14 cellular contexts compared by ENCODE assay signal in the genomic region with DNA sequence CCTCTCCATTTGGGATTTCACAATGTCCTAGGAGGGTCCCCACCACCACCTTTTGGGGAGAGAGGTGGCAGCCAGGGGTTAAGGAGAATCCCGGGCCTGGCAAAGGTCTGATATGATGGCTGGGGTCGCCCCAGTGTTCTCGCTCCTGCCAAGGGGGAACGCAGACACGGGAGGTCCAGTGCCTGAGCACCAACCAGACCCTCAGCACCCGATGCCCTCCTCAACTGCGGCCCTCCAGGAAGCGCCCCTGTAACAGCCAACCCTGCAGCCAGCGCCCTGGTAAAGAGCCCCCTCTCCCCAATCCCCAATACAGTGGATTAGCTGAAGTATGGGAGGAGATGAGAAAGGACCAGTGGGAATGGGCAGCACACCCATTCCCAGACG. TPM values are rescaled to one million over a fixed set of nuclear protein-coding genes. Genes with fewer than 3 reads are reported as not detected.
DNase-seq lines count a peak whose midpoint lies in the region; ATAC-seq and TF ChIP-seq lines count a peak whose summit lies in the region.
"Had no signal": no experiment of that assay in that cellular context is flagged by ENCODE, and none has a peak within 500 bp of the region (broad histone marks: within the 10 kb centered on the region; RNA-seq: fewer than 3 reads in every experiment).

No MANE protein-coding gene starts in this region.

- H3K4me1 Mint-ChIP-seq in naive thymus-derived CD8-positive, alpha-beta T cell, result peaks cover 23 to 47% (median 39%) of the 10 kb centered on the region in 4 donors
- H3K4me1 Mint-ChIP-seq in type B pancreatic cell (ENCODE audit: unreplicated experiment), result peaks cover 39% of the 10 kb centered on the region

- no peaks in the 10 kb centered on the region for H3K36me3 Mint-ChIP-seq in naive thymus-derived CD8-positive, alpha-beta T cell
- no peaks in the 10 kb centered on the region for H3K36me3 Mint-ChIP-seq in type B pancreatic cell

- no peaks in the 10 kb centered on the region for H3K9me3 Mint-ChIP-seq in naive thymus-derived CD8-positive, alpha-beta T cell
- H3K9me3 Mint-ChIP-seq in type B pancreatic cell, result no peaks in the 10 kb centered on the region
- H3K9me3 Mint-ChIP-seq: activated T-cell treated with anti-CD3 and anti-CD28 coated beads, Interleukin-2, amount 50 U/mL, for 4 hours had no signal

- no peaks in the 10 kb centered on the region for H3K27me3 ChIP-seq in heart left ventricle
- no peaks in the 10 kb centered on the region for H3K27me3 ChIP-seq in colonic mucosa

- H3K27ac Mint-ChIP-seq in naive thymus-derived CD8-positive, alpha-beta T cell, result peak overlapping the region in 7 of 10 donors; percentile 97 to 100 (median 99)
- peak overlapping the region; percentile 100 for H3K27ac Mint-ChIP-seq in type B pancreatic cell

- in situ Hi-C loops in G401 (cut with HindIII; ENCODE audit: low sequenced_read_pairs), result no loop called here

- no peak for TF ChIP-seq POLR2A in heart left ventricle (IDR thresholded peaks at IDR 0.05)

- H3K9me3 ChIP-seq in heart left ventricle (no peaks in the 10 kb centered on the region), colonic mucosa (no peaks in the 10 kb centered on the region)

- H3K4me3 Mint-ChIP-seq in naive thymus-derived CD8-positive, alpha-beta T cell, result peak overlapping the region in 2 of 10 donors; percentile 94 to 95
- H3K4me3 Mint-ChIP-seq in type B pancreatic cell, result no peak overlapping the region

- DNase-seq in heart left ventricle, result no peak
- no peak for DNase-seq in left ventricle myocardium superior
- DNase-seq in colonic mucosa, result no peak
- DNase-seq in naive thymus-derived CD8-positive, alpha-beta T cell, result peak in 1 of 10 donors; percentile 59
- no peak for DNase-seq in type B pancreatic cell (ENCODE audit: extremely low spot score, unreplicated experiment)
- DNase-seq in G401 (ENCODE audit: low spot score), result no peak
- DNase-seq: NCI-H510A, SIG-M5 had no signal

- POLR2A ChIA-PET in naive thymus-derived CD8-positive, alpha-beta T cell (lab: Charles Lee), result interaction anchor here (0.6 to 16.2 kb wide), 8 partner anchors 11 to 190 kb away, joined by 3 to 1195 read pairs (median 18); partner anchors contain the start of genes ADAMTSL4, ENSA and MCL1

- TF ChIP-seq CTCF in heart left ventricle (IDR thresholded peaks at IDR 0.05) (no peak), colonic mucosa (IDR thresholded peaks at IDR 0.05) (no peak), type B pancreatic cell (conservative IDR thresholded peaks at IDR 0.05) (no peak)

- peak overlapping the region; percentile 6 to 98 for H3K9ac ChIP-seq in colonic mucosa (ENCODE audit: low read depth in 2 of 2, low read length in 2 of 2)

- peaks cover 19 to 64% (median 51%) of the 10 kb centered on the region in 12 donors for H3K4me1 ChIP-seq in heart left ventricle
- H3K4me1 ChIP-seq in colonic mucosa, result peaks cover 29% of the 10 kb centered on the region

- peak overlapping the region in 10 of 12 donors; percentile 19 to 100 (median 100) for H3K27ac ChIP-seq in heart left ventricle
- H3K27ac ChIP-seq in colonic mucosa, result peak overlapping the region; percentile 98

- H3K36me3 ChIP-seq in heart left ventricle, result peaks cover 0 to 29% (median 5%) of the 10 kb centered on the region in 9 donors
- H3K36me3 ChIP-seq in colonic mucosa, result no peaks in the 10 kb centered on the region

- intact Hi-C loops in heart left ventricle (cut with DNase I) (loop anchor here (1.0 to 10.0 kb wide), 12 partner anchors 19 to 368 kb away; partner anchors contain the start of genes ENSA (in 3 of the 10), GOLPH3L (in 3 of the 10), MCL1 (in 2 of the 10) and RPRD2 (in 1 of the 10)), left ventricle myocardium superior (cut with micrococcal nuclease) (loop anchor here (5.0 kb wide), 1 partner anchor 63 kb away; no protein-coding TSS in a partner anchor), colonic mucosa (cut with DNase I) (loop anchor here (2.0 to 10.0 kb wide), 4 partner anchors 61 to 365 kb away; partner anchors contain the start of gene SETDB1)

- no peaks in the 10 kb centered on the region for H3K27me3 Mint-ChIP-seq in naive thymus-derived CD8-positive, alpha-beta T cell
- H3K27me3 Mint-ChIP-seq in type B pancreatic cell, result no peaks in the 10 kb centered on the region

- no peak for ATAC-seq in heart left ventricle
- no peak for ATAC-seq in left ventricle myocardium superior
- no peak for ATAC-seq in naive thymus-derived CD8-positive, alpha-beta T cell
- ATAC-seq in HG02798 (IDR thresholded peaks at IDR 0.05; ENCODE audit: poor library complexity, unreplicated experiment), result no peak
- ATAC-seq in GM21390 (IDR thresholded peaks at IDR 0.05; ENCODE audit: unreplicated experiment), result no peak
- ATAC-seq: activated T-cell treated with anti-CD3 and anti-CD28 coated beads, Interleukin-2, amount 50 U/mL, for 4 hours had no signal

- H3K4me3 ChIP-seq in heart left ventricle, result peak overlapping the region in 3 of 12 donors; percentile 53 to 69 (median 66)
- H3K4me3 ChIP-seq in colonic mucosa, result no peak overlapping the region

- WGBS in heart left ventricle, 4 donors, result 72 to 76% (median 74%) methylated on average over 10 of the region's 10 CpGs

RNA-seq across cellular contexts. Expression of gene ADAMTSL4, which starts 10.4 kb away (rescaled TPM):
- total RNA-seq in heart left ventricle (10 to 100 TPM; 19.2 to 69.0 (median 40.9) TPM), left ventricle myocardium superior (77.7 TPM), colonic mucosa (1 to 10 TPM; 4.9 to 6.3 TPM), type B pancreatic cell (ENCODE audit: low replicate concordance) (12.5 and 24.6 TPM in 2 replicates)
- polyA plus RNA-seq in heart left ventricle, result 10 to 100 TPM; 41.1 to 61.7 TPM
- total RNA-seq in naive thymus-derived CD8-positive, alpha-beta T cell, result under 1 TPM; 0.16 to 0.29 TPM
- under 1 TPM in 1 of 3 donors, not detected in 2; 0.32 TPM for polyA plus RNA-seq in naive thymus-derived CD8-positive, alpha-beta T cell
- total RNA-seq in G401 (2014; rRNA removed; shearing (Covaris generic)), result 20.0 and 22.9 TPM in 2 replicates
- total RNA-seq: Daoy had no signal

RNA-seq across cellular contexts. Expression of gene MCL1, which starts 19.8 kb away (rescaled TPM):
- 100 to 1,000 TPM in 6 of 9 donors, 10 to 100 TPM in 3; 77.2 to 180 (median 104) TPM for total RNA-seq in heart left ventricle
- polyA plus RNA-seq in heart left ventricle, result 100 to 1,000 TPM in 1 of 2 donors, 10 to 100 TPM in 1; 57.1 to 118 TPM
- 93.5 TPM for total RNA-seq in left ventricle myocardium superior
- total RNA-seq in colonic mucosa, result 100 to 1,000 TPM; 151 to 285 TPM
- total RNA-seq in naive thymus-derived CD8-positive, alpha-beta T cell, result 100 to 1,000 TPM; 291 TPM
- 100 to 1,000 TPM; 125 to 170 (median 146) TPM for polyA plus RNA-seq in naive thymus-derived CD8-positive, alpha-beta T cell
- total RNA-seq in type B pancreatic cell (ENCODE audit: low replicate concordance), result 187 and 280 TPM in 2 replicates
- 112 and 129 TPM in 2 replicates for total RNA-seq in G401 (2014; rRNA removed; shearing (Covaris generic))

RNA-seq across cellular contexts. Expression of gene FALEC, which starts 44.1 kb away (rescaled TPM):
- total RNA-seq in heart left ventricle, result under 1 TPM in 2 of 9 donors, not detected in 7; 0.51 to 0.96 TPM
- polyA plus RNA-seq in heart left ventricle, result under 1 TPM; 0.18 to 0.46 TPM
- not detected for total RNA-seq in left ventricle myocardium superior
- total RNA-seq in colonic mucosa, result not detected
- 1 to 10 TPM in 1 of 2 experiments, not detected in 1; 1.9 TPM for total RNA-seq in naive thymus-derived CD8-positive, alpha-beta T cell
- polyA plus RNA-seq in naive thymus-derived CD8-positive, alpha-beta T cell, result 1 to 10 TPM in 1 of 3 donors, under 1 TPM in 1, not detected in 1; 0.38 to 1.3 TPM
- total RNA-seq in type B pancreatic cell (ENCODE audit: low replicate concordance), result 0.55 and 0.80 TPM in 2 replicates
- total RNA-seq in G401 (2014; rRNA removed; shearing (Covaris generic)), result 2.2 TPM in 1 of 2 replicates, not detected in the other
- total RNA-seq: Daoy, M059J, subcutaneous adipose tissue had no signal

RNA-seq across cellular contexts. Expression of gene ECM1, which starts 51.7 kb away (rescaled TPM):
- total RNA-seq in heart left ventricle, result 10 to 100 TPM; 10.9 to 35.3 (median 15.4) TPM
- polyA plus RNA-seq in heart left ventricle, result 10 to 100 TPM; 11.3 to 15.6 TPM
- total RNA-seq in left ventricle myocardium superior, result 14.0 TPM
- 10 to 100 TPM in 1 of 2 donors, 1 to 10 TPM in 1; 6.3 to 10.5 TPM for total RNA-seq in colonic mucosa
- 1 to 10 TPM; 1.5 to 1.6 TPM for total RNA-seq in naive thymus-derived CD8-positive, alpha-beta T cell
- under 1 TPM in 1 of 3 donors, not detected in 2; 0.17 TPM for polyA plus RNA-seq in naive thymus-derived CD8-positive, alpha-beta T cell
- 31.5 and 33.8 TPM in 2 replicates for total RNA-seq in type B pancreatic cell (ENCODE audit: low replicate concordance)
- 44.5 and 60.0 TPM in 2 replicates for total RNA-seq in G401 (2014; rRNA removed; shearing (Covaris generic))

Comparison
In these comparisons a context has a peak if more than half of its experiments do, and no peak if none do; other contexts are left out.
1. RNA of gene ADAMTSL4, which starts 10.4 kb away (total RNA-seq): 77.7 TPM in left ventricle myocardium superior (single experiment), 19.2 to 69.0 TPM in heart left ventricle, 20.0 to 22.9 TPM in G401, 12.5 to 24.6 TPM in type B pancreatic cell and 4.9 to 6.3 TPM in colonic mucosa; 0.16 to 0.29 TPM in naive thymus-derived CD8-positive, alpha-beta T cell; every median in the first group is over 4 times any median in the second.